ENCODE assay signal across 1 cellular context in the genomic region with DNA sequence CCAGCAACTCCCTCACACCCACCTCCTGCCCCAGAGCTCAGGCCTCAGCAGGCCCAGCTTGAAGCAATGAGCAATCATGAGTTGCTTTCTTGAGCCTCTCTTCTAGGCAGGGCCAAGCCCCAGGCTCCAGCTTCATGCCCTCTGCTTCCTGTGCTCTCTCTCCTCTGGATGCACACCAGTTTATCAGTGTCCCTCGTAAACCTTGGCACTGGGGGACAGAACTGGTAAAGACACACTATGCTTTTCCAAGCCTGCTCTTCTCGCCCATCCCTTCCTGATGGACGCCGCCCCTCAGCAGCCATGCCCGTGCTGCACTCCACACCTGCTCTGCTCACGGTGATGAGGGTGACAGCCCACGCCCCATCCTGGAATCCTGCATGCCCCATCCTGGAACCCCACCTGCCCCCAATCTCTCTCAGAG.
TF ChIP-seq lines count a peak whose summit lies in the region.

No MANE protein-coding gene starts in this region.

TF ChIP-seq in IMR-90, 13 proteins besides CTCF, POLR2A, EP300 and RAD21:
- no peak for TF ChIP-seq MXI1 (IDR thresholded peaks at IDR 0.05; ENCODE audit: borderline replicate concordance, low read depth, low read length)
- no peak for TF ChIP-seq MAZ (IDR thresholded peaks at IDR 0.05; ENCODE audit: borderline replicate concordance, low read depth, low read length)
- no peak for TF ChIP-seq MAFK (IDR thresholded peaks at IDR 0.05; ENCODE audit: low read depth, low read length)
- TF ChIP-seq RCOR1 (IDR thresholded peaks at IDR 0.05; ENCODE audit: insufficient replicate concordance, low read length) = no peak
TF ChIP-seq in IMR-90: peak in this region for 0.
